Comparison of ENCODE assay signal across 13 cellular contexts in the genomic region with DNA sequence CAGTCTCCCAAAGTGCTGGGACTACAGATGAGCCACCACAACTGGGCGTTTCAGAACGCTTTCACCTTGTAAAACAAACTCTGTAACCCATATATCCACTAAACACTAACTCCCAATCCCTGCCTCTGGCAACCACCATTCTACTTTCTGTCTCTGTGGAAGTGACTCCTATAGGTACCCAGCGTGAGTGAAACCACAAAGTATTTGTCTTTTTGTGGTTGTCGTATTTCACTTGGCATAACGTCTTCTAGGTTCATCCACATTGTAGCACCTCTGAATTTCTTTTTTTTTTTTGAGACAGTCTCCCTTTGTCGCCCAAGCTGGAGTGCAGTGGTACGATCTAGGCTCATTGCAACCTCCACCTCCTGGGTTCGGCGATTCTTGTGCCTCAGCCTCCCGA. TPM values are rescaled to one million over a fixed set of nuclear protein-coding genes. Genes with fewer than 3 reads are reported as not detected.
DNase-seq lines count a peak whose midpoint lies in the region; ATAC-seq, FAIRE-seq and TF ChIP-seq lines count a peak whose summit lies in the region.
"Had no signal": no experiment of that assay in that cellular context is flagged by ENCODE, and none has a peak within 500 bp of the region (broad histone marks: within the 10 kb centered on the region; RNA-seq: fewer than 3 reads in every experiment).

No MANE protein-coding gene starts in this region.

- no peak for TF ChIP-seq CTCF in OCI-LY3 (IDR thresholded peaks at IDR 0.05; ENCODE audit: low read depth, low read length)
- no peak for TF ChIP-seq CTCF in K562 (IDR thresholded peaks at IDR 0.05 in 2 of 3, conservative IDR thresholded peaks at IDR 0.05 in 1 of 3; ENCODE audit: insufficient read depth in 2 of 3, low read depth in 1 of 3, low read length in 3 of 3)

- H3K36me3 ChIP-seq in OCI-LY3 (replicated peaks; ENCODE audit: low read depth, low read length): peaks cover 7% of the 10 kb centered on the region
- H3K36me3 ChIP-seq in K562 (ENCODE audit: control insufficient read depth, insufficient read depth, low read length): peaks cover 15% of the 10 kb centered on the region; the same call in 2 of the 3 replicates

- no peak for TF ChIP-seq POLR2A in K562 (conservative IDR thresholded peaks at IDR 0.05)

- H3K4me3 Mint-ChIP-seq in activated naive CD4-positive, alpha-beta T cell treated with anti-CD3 and anti-CD28 coated beads, Interleukin-2, amount 10 ng/mL, durations not matched to agents 7 days and 5 days: no peak overlapping the region
- H3K4me3 Mint-ChIP-seq in stimulated activated memory B cell treated with anti-CD40 and anti-IgM and Interleukin-4, amounts not matched to agents 10 μg/mL and 1 μg/mL and 100 μg/mL, for 72 hours: peak overlapping the region; percentile 62

- H3K4me3 ChIP-seq in OCI-LY3 (ENCODE audit: low read length) (peak overlapping the region; percentile 33; the same call in 1 of the 2 replicates), K562 (no peak overlapping the region)

- H3K36me3 Mint-ChIP-seq in activated naive CD4-positive, alpha-beta T cell treated with anti-CD3 and anti-CD28 coated beads, Interleukin-2, amount 10 ng/mL, durations not matched to agents 7 days and 5 days: no peaks in the 10 kb centered on the region
- no peaks in the 10 kb centered on the region for H3K36me3 Mint-ChIP-seq in stimulated activated memory B cell treated with anti-CD40 and anti-IgM and Interleukin-4, amounts not matched to agents 10 μg/mL and 1 μg/mL and 100 μg/mL, for 72 hours

- TF ChIP-seq EP300 in K562 (IDR thresholded peaks at IDR 0.05; ENCODE audit: low read length): no peak

- peak overlapping the region; percentile 62 for H3K4me2 ChIP-seq in OCI-LY3 (ENCODE audit: low read length)
- H3K4me2 ChIP-seq in K562 (ENCODE audit: insufficient read depth, low read length): no peak overlapping the region

- CTCF ChIA-PET in activated naive CD4-positive, alpha-beta T cell treated with anti-CD3 and anti-CD28 coated beads, Interleukin-2, amount 10 ng/mL, durations not matched to agents 7 days and 5 days (lab: Charles Lee): interaction anchor here (1.7 kb wide), 1 partner anchor 8 kb away, joined by 3 read pairs; no protein-coding TSS in a partner anchor
- CTCF ChIA-PET in K562 (lab: Yijun Ruan, JAX; ENCODE audit: low intra/inter-chr PET ratio): no interaction called here

- peaks cover 82% of the 10 kb centered on the region for H3K4me1 ChIP-seq in OCI-LY3 (ENCODE audit: low read length)
- peaks cover 9 to 41% of the 10 kb centered on the region in 2 experiments for H3K4me1 ChIP-seq in K562 (replicated peaks in 1 of 2; ENCODE audit: control insufficient read depth in 2 of 2, insufficient read depth in 2 of 2, low read length in 2 of 2)

- H3K9ac ChIP-seq in OCI-LY3 (ENCODE audit: low read length) (peak overlapping the region; percentile 15; the same call in 1 of the 2 replicates), K562 (ENCODE audit: insufficient read depth in 1 of 2, low read depth in 2 of 2, low read length in 2 of 2) (no peak overlapping the region)

- in situ Hi-C loops in K562 (cut with MboI): no loop called here

- H3K9me1 ChIP-seq in K562 (ENCODE audit: control insufficient read depth, insufficient read depth, low read length): peaks cover 14% of the 10 kb centered on the region

- H3K27ac Mint-ChIP-seq in activated naive CD4-positive, alpha-beta T cell treated with anti-CD3 and anti-CD28 coated beads, Interleukin-2, amount 10 ng/mL, durations not matched to agents 7 days and 5 days: peak overlapping the region; percentile 26
- peak overlapping the region; percentile 73 for H3K27ac Mint-ChIP-seq in stimulated activated memory B cell treated with anti-CD40 and anti-IgM and Interleukin-4, amounts not matched to agents 10 μg/mL and 1 μg/mL and 100 μg/mL, for 72 hours

- H3K9me3 Mint-ChIP-seq in activated naive CD4-positive, alpha-beta T cell treated with anti-CD3 and anti-CD28 coated beads, Interleukin-2, amount 10 ng/mL, durations not matched to agents 7 days and 5 days: no peaks in the 10 kb centered on the region
- H3K9me3 Mint-ChIP-seq in stimulated activated memory B cell treated with anti-CD40 and anti-IgM and Interleukin-4, amounts not matched to agents 10 μg/mL and 1 μg/mL and 100 μg/mL, for 72 hours: no peaks in the 10 kb centered on the region

- DNase-seq in activated naive CD4-positive, alpha-beta T cell treated with anti-CD3 and anti-CD28 coated beads, Interleukin-2, amount 10 ng/mL, durations not matched to agents 7 days and 5 days: no peak
- DNase-seq in activated naive CD4-positive, alpha-beta T cell (lab: John Stamatoyannopoulos, UW): no peak
- DNase-seq in K562 (ENCODE audit: extremely low read depth in 1 of 4, low spot score in 3 of 4) (no peak), iPS-NIHi7 (ENCODE audit: extremely low spot score) (no peak)
- DNase-seq in stimulated activated naive CD4-positive, alpha-beta T cell (lab: John Stamatoyannopoulos, UW): no peak
- DNase-seq: activated gamma-delta T cell treated with Interleukin-2 at 50 U/mL for 16 hours, AML-193, mesendoderm, NCI-H446 treated with DMSO at 0.1 percent for 48 hours had no signal

- H4K20me1 ChIP-seq in OCI-LY3 (ENCODE audit: insufficient read depth, low read length) (peaks cover 87% of the 10 kb centered on the region), K562 (replicated peaks; ENCODE audit: control insufficient read depth, insufficient read depth, low read length) (peaks cover 92% of the 10 kb centered on the region)

- FAIRE-seq in K562 (lab: Jason Lieb, UNC): no peak
- FAIRE-seq: G401.6 had no signal

- WGBS in K562 (ENCODE audit: insufficient coverage, low coverage, missing lambda C conversion rate): 85% methylated on average over 9 of the region's 10 CpGs

- no peaks in the 10 kb centered on the region for H3K9me3 ChIP-seq in OCI-LY3 (ENCODE audit: insufficient read depth, low read length)
- no peaks in the 10 kb centered on the region for H3K9me3 ChIP-seq in K562 (replicated peaks; ENCODE audit: control insufficient read depth, insufficient read depth, low read depth, low read length)

- H3K79me2 ChIP-seq in OCI-LY3 (ENCODE audit: low read length): peaks cover 100% of the 10 kb centered on the region
- H3K79me2 ChIP-seq in K562 (ENCODE audit: control insufficient read depth, insufficient read depth, low read length): peaks cover 98% of the 10 kb centered on the region

- no peak for ATAC-seq in K562
- ATAC-seq in stimulated activated memory B cell treated with anti-CD40 and anti-IgM and Interleukin-4, amounts not matched to agents 10 μg/mL and 1 μg/mL and 100 μg/mL, for 72 hours: no peak
- ATAC-seq in GM18867 (IDR thresholded peaks at IDR 0.05; ENCODE audit: unreplicated experiment): no peak

- no peaks in the 10 kb centered on the region for H3K27me3 Mint-ChIP-seq in activated naive CD4-positive, alpha-beta T cell treated with anti-CD3 and anti-CD28 coated beads, Interleukin-2, amount 10 ng/mL, durations not matched to agents 7 days and 5 days
- H3K27me3 Mint-ChIP-seq in stimulated activated memory B cell treated with anti-CD40 and anti-IgM and Interleukin-4, amounts not matched to agents 10 μg/mL and 1 μg/mL and 100 μg/mL, for 72 hours: no peaks in the 10 kb centered on the region

- no peak for TF ChIP-seq RAD21 in K562 (CRISPR knock-in tag; conservative IDR thresholded peaks at IDR 0.05 in 1 of 2, IDR thresholded peaks at IDR 0.05 in 1 of 2)

- peaks cover 93% of the 10 kb centered on the region for H3K4me1 Mint-ChIP-seq in activated naive CD4-positive, alpha-beta T cell treated with anti-CD3 and anti-CD28 coated beads, Interleukin-2, amount 10 ng/mL, durations not matched to agents 7 days and 5 days
- H3K4me1 Mint-ChIP-seq in stimulated activated memory B cell treated with anti-CD40 and anti-IgM and Interleukin-4, amounts not matched to agents 10 μg/mL and 1 μg/mL and 100 μg/mL, for 72 hours: peaks cover 97% of the 10 kb centered on the region

- intact Hi-C loops in K562 (cut with micrococcal nuclease): no loop called here

- H3K27ac ChIP-seq in OCI-LY3 (ENCODE audit: low read length): peak overlapping the region; percentile 43
- H3K27ac ChIP-seq in K562 (ENCODE audit: extremely low read depth, low read depth, low read length): no peak overlapping the region

- BruUV-seq in K562 (replicated peaks; lab: Mats Ljungman, UMichigan): no TSS peak

- H2AFZ ChIP-seq in OCI-LY3 (ENCODE audit: low read depth, low read length) (no peak overlapping the region), K562 (ENCODE audit: low read depth, low read length) (no peak overlapping the region)

- H3K27me3 ChIP-seq in OCI-LY3 (ENCODE audit: low read depth, low read length): no peaks in the 10 kb centered on the region
- no peaks in the 10 kb centered on the region for H3K27me3 ChIP-seq in K562 (ENCODE audit: control insufficient read depth in 2 of 2, insufficient read depth in 2 of 2, low read length in 2 of 2)

- POLR2A ChIA-PET in K562 (lab: Yijun Ruan, JAX): interaction anchor here (1.4 to 2.4 kb wide), 2 partner anchors 11 to 12 kb away, joined by 3 to 13 read pairs; no protein-coding TSS in a partner anchor

RNA-seq across cellular contexts. Expression of gene BRD4, which starts 44.8 kb away (rescaled TPM):
- total RNA-seq in K562 (2011; cell fraction: chromatin; rRNA removed; ENCODE audit: low replicate concordance): 157 and 305 TPM in 2 replicates
- total RNA-seq in K562 (2011; cell fraction: nucleolus; rRNA removed): 129 and 134 TPM in 2 replicates
- total RNA-seq in K562 (2011; cell fraction: nucleoplasm; rRNA removed): 133 and 164 TPM in 2 replicates
- total RNA-seq in K562 (2014; rRNA removed): 15.6 and 24.0 TPM in 2 replicates
- 11.3 and 13.0 TPM in 2 replicates for total RNA-seq in K562 (2014; rRNA removed; fragmentation: Illumina TruSeq; extraction: Trizol)
- 16.1 and 18.2 TPM in 2 replicates for total RNA-seq in K562 (2015; rRNA removed; fragmentation: Illumina TruSeq; extraction: Trizol)
- total RNA-seq in K562 (2021): 93.7 and 105 TPM in 2 replicates
- 8.9 and 11.0 TPM in 2 replicates for polyA plus RNA-seq in K562 (2011; rRNA removed)
- 5.8 and 8.4 TPM in 2 replicates for polyA plus RNA-seq in K562 (2011; cell fraction: cytosol; rRNA removed)
- polyA plus RNA-seq in K562 (2011; cell fraction: nucleus; rRNA removed): 36.9 and 48.9 TPM in 2 replicates
- 61.3 and 74.1 TPM in 2 replicates for polyA plus RNA-seq in K562 (2012)
- polyA plus RNA-seq in K562 (2014; fragmentation: Illumina TruSeq; extraction: Trizol): 35.3 and 43.4 TPM in 2 replicates
- polyA plus RNA-seq in K562 (2014; fragmentation: Nextera tagmentation; extraction: Ambion mirVana): 1 to 10 TPM; 1.8 to 5.4 TPM
- polyA plus RNA-seq in K562 (2014; rRNA removed): 23.3 and 24.3 TPM in 2 replicates
- polyA minus RNA-seq in K562 (2011; rRNA and poly(A)+ RNA removed): 14.6 and 17.9 TPM in 2 replicates
- 36.5 and 50.1 TPM in 2 replicates for polyA minus RNA-seq in K562 (2011; cell fraction: cytosol; rRNA and poly(A)+ RNA removed)
- 35.0 and 50.0 TPM in 2 replicates for polyA minus RNA-seq in K562 (2011; cell fraction: nucleus; rRNA and poly(A)+ RNA removed)

RNA-seq across cellular contexts. Expression of gene EPHX3, which starts 55.2 kb away (rescaled TPM):
- 0.39 and 1.6 TPM in 2 replicates for total RNA-seq in K562 (2011; cell fraction: chromatin; rRNA removed; ENCODE audit: low replicate concordance)
- total RNA-seq in K562 (2011; cell fraction: nucleolus; rRNA removed): 0.79 and 0.83 TPM in 2 replicates
- 0.69 and 0.88 TPM in 2 replicates for total RNA-seq in K562 (2011; cell fraction: nucleoplasm; rRNA removed)
- not detected in 2 replicates for total RNA-seq in K562 (2014; rRNA removed)
- not detected in 2 replicates for total RNA-seq in K562 (2014; rRNA removed; fragmentation: Illumina TruSeq; extraction: Trizol)
- not detected in 2 replicates for total RNA-seq in K562 (2015; rRNA removed; fragmentation: Illumina TruSeq; extraction: Trizol)
- 0.20 TPM in 1 of 2 replicates, not detected in the other for total RNA-seq in K562 (2021)
- 0.07 TPM in 1 of 2 replicates, not detected in the other for polyA plus RNA-seq in K562 (2011; rRNA removed)
- polyA plus RNA-seq in K562 (2011; cell fraction: cytosol; rRNA removed): 0.06 and 0.12 TPM in 2 replicates
- polyA plus RNA-seq in K562 (2011; cell fraction: nucleus; rRNA removed): 0.21 and 0.50 TPM in 2 replicates
- polyA plus RNA-seq in K562 (2012): not detected in 2 replicates
- polyA plus RNA-seq in K562 (2014; fragmentation: Illumina TruSeq; extraction: Trizol): not detected in 2 replicates
- polyA plus RNA-seq in K562 (2014; fragmentation: Nextera tagmentation; extraction: Ambion mirVana): not detected
- not detected in 2 replicates for polyA plus RNA-seq in K562 (2014; rRNA removed)
- polyA minus RNA-seq in K562 (2011; rRNA and poly(A)+ RNA removed): not detected in 2 replicates
- polyA minus RNA-seq in K562 (2011; cell fraction: cytosol; rRNA and poly(A)+ RNA removed): not detected in 2 replicates
- not detected in 2 replicates for polyA minus RNA-seq in K562 (2011; cell fraction: nucleus; rRNA and poly(A)+ RNA removed)
